In the genomic region with DNA sequence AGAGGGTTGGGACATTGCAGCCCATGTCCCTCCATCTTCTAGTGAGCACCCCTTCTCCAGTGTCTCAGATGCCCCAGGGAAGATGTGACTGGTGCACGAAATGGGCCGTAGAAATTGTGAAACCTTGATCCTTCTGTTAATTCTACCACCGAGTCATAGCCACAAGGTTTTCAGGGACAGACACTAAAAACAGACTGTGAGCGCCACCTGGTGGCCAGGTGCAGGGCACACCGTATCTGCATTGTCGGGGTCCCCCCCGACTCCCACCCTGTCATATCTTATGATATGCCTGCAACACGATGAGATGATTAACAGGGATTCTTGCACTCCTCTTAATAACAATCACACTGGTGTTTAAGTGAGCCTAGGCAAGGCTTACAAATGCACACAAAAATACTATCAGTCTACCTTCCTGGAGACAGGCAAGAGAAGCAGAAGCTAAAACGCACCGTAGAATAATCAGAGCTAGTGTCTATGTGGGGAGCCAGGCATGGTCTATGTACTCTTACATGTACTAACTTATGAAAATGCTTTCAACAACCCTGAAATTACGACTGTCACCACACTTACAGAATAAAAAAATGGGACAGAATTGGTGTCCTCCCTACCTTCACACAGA, we compare ENCODE assay signal across 8 cellular contexts. TPM values are rescaled to one million over a fixed set of nuclear protein-coding genes. Genes with fewer than 3 reads are reported as not detected.
DNase-seq lines count a peak whose midpoint lies in the region; ATAC-seq and TF ChIP-seq lines count a peak whose summit lies in the region.

No MANE protein-coding gene starts in this region.

- H3K9me3 ChIP-seq in Caco-2 (no peaks in the 10 kb centered on the region), right atrium auricular region (no peaks in the 10 kb centered on the region)

- H3K27ac Mint-ChIP-seq in Caco-2 (ENCODE audit: unreplicated experiment): no peak overlapping the region
- no peak overlapping the region for H3K27ac Mint-ChIP-seq in activated naive CD4-positive, alpha-beta T cell treated with anti-CD3 and anti-CD28 coated beads, Interleukin-2, amount 10 ng/mL, durations not matched to agents 7 days and 5 days

- H3K9me3 Mint-ChIP-seq in Caco-2 (ENCODE audit: unreplicated experiment): peaks cover 10% of the 10 kb centered on the region
- H3K9me3 Mint-ChIP-seq in activated naive CD4-positive, alpha-beta T cell treated with anti-CD3 and anti-CD28 coated beads, Interleukin-2, amount 10 ng/mL, durations not matched to agents 7 days and 5 days: no peaks in the 10 kb centered on the region

- intact Hi-C loops in Caco-2 (cut with micrococcal nuclease; ENCODE audit: unreplicated experiment): loop anchor here (1.0 to 2.0 kb wide), 2 partner anchors 32 to 177 kb away; no protein-coding TSS in a partner anchor
- intact Hi-C loops in sciatic nerve (cut with DNase I): no loop called here

- TF ChIP-seq RAD21 in Ishikawa (IDR thresholded peaks at IDR 0.05; ENCODE audit: low read depth): peak; percentile 80

- TF ChIP-seq EP300 in Ishikawa (IDR thresholded peaks at IDR 0.05; ENCODE audit: borderline replicate concordance): no peak

- H3K4me1 Mint-ChIP-seq in Caco-2 (ENCODE audit: low read depth, unreplicated experiment): no peaks in the 10 kb centered on the region
- no peaks in the 10 kb centered on the region for H3K4me1 Mint-ChIP-seq in activated naive CD4-positive, alpha-beta T cell treated with anti-CD3 and anti-CD28 coated beads, Interleukin-2, amount 10 ng/mL, durations not matched to agents 7 days and 5 days

- POLR2A ChIA-PET in Caco-2 (lab: Charles Lee): no interaction called here

- CTCF ChIA-PET in Caco-2 (lab: Charles Lee): interaction anchor here (0.6 to 1.6 kb wide), 4 partner anchors 25 to 194 kb away, joined by 3 to 8 read pairs (median 3); no protein-coding TSS in a partner anchor
- CTCF ChIA-PET in activated naive CD4-positive, alpha-beta T cell treated with anti-CD3 and anti-CD28 coated beads, Interleukin-2, amount 10 ng/mL, durations not matched to agents 7 days and 5 days (lab: Charles Lee): interaction anchor here (0.6 to 2.9 kb wide), 19 partner anchors 16 to 268 kb away, joined by 3 to 50 read pairs (median 3); no protein-coding TSS in a partner anchor

- no peaks in the 10 kb centered on the region for H3K36me3 ChIP-seq in Caco-2 (ENCODE audit: control insufficient read depth, insufficient read depth, low read length)
- H3K36me3 ChIP-seq in right atrium auricular region: no peaks in the 10 kb centered on the region

- DNase-seq in Caco-2 (peak; percentile 50 to 69), SK-N-DZ (ENCODE audit: low spot score) (peak; percentile 31), right atrium auricular region (ENCODE audit: low spot score) (no peak), sciatic nerve (ENCODE audit: low spot score) (peak; percentile 85)
- peak; percentile 78 for DNase-seq in activated naive CD4-positive, alpha-beta T cell treated with anti-CD3 and anti-CD28 coated beads, Interleukin-2, amount 10 ng/mL, durations not matched to agents 7 days and 5 days

- H3K4me3 ChIP-seq in Caco-2 (ENCODE audit: low read depth, low read length) (no peak overlapping the region), right atrium auricular region (no peak overlapping the region)

- TF ChIP-seq CTCF in Caco-2 (IDR thresholded peaks at IDR 0.05; ENCODE audit: insufficient read depth in 1 of 2, low read depth in 1 of 2, low read length in 1 of 2, severe bottlenecking in 1 of 2, unreplicated experiment in 1 of 2) (peak; percentile 72 to 92), right atrium auricular region (IDR thresholded peaks at IDR 0.05) (peak; percentile 68 to 90)

- no peak overlapping the region for H3K4me3 Mint-ChIP-seq in Caco-2 (ENCODE audit: unreplicated experiment)
- no peak overlapping the region for H3K4me3 Mint-ChIP-seq in activated naive CD4-positive, alpha-beta T cell treated with anti-CD3 and anti-CD28 coated beads, Interleukin-2, amount 10 ng/mL, durations not matched to agents 7 days and 5 days

- H3K27ac ChIP-seq in right atrium auricular region: no peak overlapping the region

- H3K4me1 ChIP-seq in Caco-2 (peaks cover 12% of the 10 kb centered on the region), right atrium auricular region (no peaks in the 10 kb centered on the region)

- H3K27me3 ChIP-seq in Caco-2 (replicated peaks; ENCODE audit: control insufficient read depth, insufficient read depth, low read length): no peaks in the 10 kb centered on the region
- no peaks in the 10 kb centered on the region for H3K27me3 ChIP-seq in right atrium auricular region

- H3K27me3 Mint-ChIP-seq in Caco-2 (ENCODE audit: insufficient read depth, unreplicated experiment): no peaks in the 10 kb centered on the region
- H3K27me3 Mint-ChIP-seq in activated naive CD4-positive, alpha-beta T cell treated with anti-CD3 and anti-CD28 coated beads, Interleukin-2, amount 10 ng/mL, durations not matched to agents 7 days and 5 days: peaks cover 20% of the 10 kb centered on the region

- ATAC-seq in sciatic nerve (peak; percentile 62), HG03095 (IDR thresholded peaks at IDR 0.05; ENCODE audit: unreplicated experiment) (no peak), GM21423 (IDR thresholded peaks at IDR 0.05; ENCODE audit: unreplicated experiment) (no peak)

- H3K36me3 Mint-ChIP-seq in Caco-2 (ENCODE audit: insufficient read depth, unreplicated experiment): no peaks in the 10 kb centered on the region
- H3K36me3 Mint-ChIP-seq in activated naive CD4-positive, alpha-beta T cell treated with anti-CD3 and anti-CD28 coated beads, Interleukin-2, amount 10 ng/mL, durations not matched to agents 7 days and 5 days: no peaks in the 10 kb centered on the region

- no TSS peak for BruUV-seq in Caco-2 (replicated peaks; lab: Mats Ljungman, UMichigan)

TF ChIP-seq in Ishikawa, 13 proteins besides CTCF, POLR2A, EP300 and RAD21:
- TF ChIP-seq ZBTB7A (IDR thresholded peaks at IDR 0.05; ENCODE audit: low read depth) (peak; percentile 86; the same call in 1 of the 2 replicates), FOXM1 (IDR thresholded peaks at IDR 0.05; ENCODE audit: borderline replicate concordance, low read depth) (no peak)
- TF ChIP-seq, protein P1, sequence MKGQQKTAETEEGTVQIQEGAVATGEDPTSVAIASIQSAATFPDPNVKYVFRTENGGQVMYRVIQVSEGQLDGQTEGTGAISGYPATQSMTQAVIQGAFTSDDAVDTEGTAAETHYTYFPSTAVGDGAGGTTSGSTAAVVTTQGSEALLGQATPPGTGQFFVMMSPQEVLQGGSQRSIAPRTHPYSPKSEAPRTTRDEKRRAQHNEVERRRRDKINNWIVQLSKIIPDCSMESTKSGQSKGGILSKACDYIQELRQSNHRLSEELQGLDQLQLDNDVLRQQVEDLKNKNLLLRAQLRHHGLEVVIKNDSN (IDR thresholded peaks at IDR 0.05): no peak
TF ChIP-seq in Ishikawa: peak in this region for 1.

RNA-seq across cellular contexts. Expression of gene FHAD1, which starts 57.8 kb away (rescaled TPM):
- total RNA-seq in Caco-2 (2022): 0.18 TPM in 1 of 2 replicates, not detected in the other
- polyA plus RNA-seq in SK-N-DZ (2014; cell fraction: cytosol; rRNA removed): 1.2 and 1.6 TPM in 2 replicates
- 0.62 and 9.1 TPM in 2 replicates for polyA plus RNA-seq in SK-N-DZ (2014; cell fraction: nucleus; rRNA removed)
- not detected for total RNA-seq in right atrium auricular region
- 3.1 TPM for total RNA-seq in sciatic nerve
